ENCODE assay signal across 11 cellular contexts in the genomic region with DNA sequence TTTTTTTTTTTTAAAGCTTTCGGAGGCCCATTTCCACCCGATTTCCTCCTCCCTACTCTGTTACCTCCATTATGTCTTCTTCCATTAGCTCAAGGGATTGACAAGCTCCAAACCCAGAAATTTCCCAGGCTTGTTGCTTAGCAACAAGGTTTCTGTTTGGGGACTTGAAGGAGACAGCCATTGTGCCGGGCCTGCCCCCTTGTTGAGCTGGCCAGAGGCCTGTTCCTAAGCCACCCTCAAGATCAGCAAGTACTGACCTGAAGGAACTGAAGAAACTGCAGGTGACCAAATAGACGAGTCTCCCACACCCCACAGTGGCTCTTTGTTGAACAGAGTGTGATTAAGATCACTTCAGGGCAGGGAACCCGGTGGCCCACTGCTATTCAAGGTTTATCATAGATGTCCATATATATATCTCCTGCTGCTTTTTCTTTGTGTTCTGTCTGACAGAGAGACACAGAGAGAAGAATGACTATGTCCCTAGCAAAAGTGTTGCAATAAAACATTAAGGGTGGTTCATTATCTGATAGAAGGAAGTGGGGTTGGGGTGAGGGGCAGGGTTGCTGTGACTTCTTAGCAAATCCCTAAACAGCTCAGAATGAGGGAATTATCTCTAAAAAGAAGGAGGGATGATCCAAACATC.
DNase-seq lines count a peak whose midpoint lies in the region; ATAC-seq and TF ChIP-seq lines count a peak whose summit lies in the region.
"Had no signal": no experiment of that assay in that cellular context is flagged by ENCODE, and none has a peak within 500 bp of the region (broad histone marks: within the 10 kb centered on the region; RNA-seq: fewer than 3 reads in every experiment).

No MANE protein-coding gene starts in this region.

- peak overlapping the region; percentile 69 for H3K27ac Mint-ChIP-seq in dendritic cell treated with granulocyte-macrophage colony-stimulating factor and Interleukin-4, amounts not matched to agents 40 ng/mL and 50 ng/mL, for 4 days
- H3K27ac Mint-ChIP-seq in nephron progenitor cell: peak overlapping the region; percentile 41

- DNase-seq in DMS79 (lab: John Stamatoyannopoulos, UW): peak; percentile 41
- peak; percentile 78 for DNase-seq in NCI-H69 (lab: John Stamatoyannopoulos, UW)
- no peak for DNase-seq in nephron progenitor cell
- DNase-seq in NK-92 treated with Interleukin-12 subunit alpha and Interleukin-12 subunit beta, amount 100 ng/mL, for 24 hours (lab: John Stamatoyannopoulos, UW): no peak
- DNase-seq in D341Med (ENCODE audit: low spot score): no peak
- DNase-seq: activated CD4-positive, alpha-beta T cell treated with anti-CD3 and anti-CD28 coated beads for 4 hours; NCI-H82; testis had no signal

- TF ChIP-seq CTCF in nephron progenitor cell (IDR thresholded peaks at IDR 0.05): no peak

- peaks cover 6% of the 10 kb centered on the region for H3K36me3 Mint-ChIP-seq in dendritic cell treated with granulocyte-macrophage colony-stimulating factor and Interleukin-4, amounts not matched to agents 40 ng/mL and 50 ng/mL, for 4 days (ENCODE audit: low read depth)
- H3K36me3 Mint-ChIP-seq in nephron progenitor cell (ENCODE audit: low read depth): peaks cover 53% of the 10 kb centered on the region

- intact Hi-C loops in dendritic cell treated with granulocyte-macrophage colony-stimulating factor and Interleukin-4, amounts not matched to agents 40 ng/mL and 50 ng/mL, for 4 days (cut with micrococcal nuclease): no loop called here

- no peaks in the 10 kb centered on the region for H3K27me3 Mint-ChIP-seq in dendritic cell treated with granulocyte-macrophage colony-stimulating factor and Interleukin-4, amounts not matched to agents 40 ng/mL and 50 ng/mL, for 4 days
- H3K27me3 Mint-ChIP-seq in nephron progenitor cell (ENCODE audit: low read depth, poor library complexity): peaks cover 2% of the 10 kb centered on the region

- H3K4me1 Mint-ChIP-seq in dendritic cell treated with granulocyte-macrophage colony-stimulating factor and Interleukin-4, amounts not matched to agents 40 ng/mL and 50 ng/mL, for 4 days (ENCODE audit: low read depth): peaks cover 33% of the 10 kb centered on the region
- H3K4me1 Mint-ChIP-seq in nephron progenitor cell: peaks cover 52% of the 10 kb centered on the region

- ATAC-seq in HG03439 (IDR thresholded peaks at IDR 0.05; ENCODE audit: unreplicated experiment) (no peak), HG03460 (IDR thresholded peaks at IDR 0.05; ENCODE audit: unreplicated experiment) (no peak)

- H3K4me3 Mint-ChIP-seq in dendritic cell treated with granulocyte-macrophage colony-stimulating factor and Interleukin-4, amounts not matched to agents 40 ng/mL and 50 ng/mL, for 4 days: no peak overlapping the region
- no peak overlapping the region for H3K4me3 Mint-ChIP-seq in nephron progenitor cell

- H3K9me3 Mint-ChIP-seq in dendritic cell treated with granulocyte-macrophage colony-stimulating factor and Interleukin-4, amounts not matched to agents 40 ng/mL and 50 ng/mL, for 4 days: peaks cover 8% of the 10 kb centered on the region
- peaks cover 22% of the 10 kb centered on the region for H3K9me3 Mint-ChIP-seq in nephron progenitor cell

Comparison
In these comparisons a context has a peak if more than half of its experiments do, and no peak if none do; other contexts are left out.
1. DNase-seq: peak in DMS79 (single experiment) and NCI-H69 (single experiment); none in nephron progenitor cell (single experiment), NK-92 treated with Interleukin-12 subunit alpha and Interleukin-12 subunit beta, amount 100 ng/mL, for 24 hours (single experiment) and D341Med (single experiment).